Comparison of ENCODE assay signal across 36 cellular contexts in the genomic region with DNA sequence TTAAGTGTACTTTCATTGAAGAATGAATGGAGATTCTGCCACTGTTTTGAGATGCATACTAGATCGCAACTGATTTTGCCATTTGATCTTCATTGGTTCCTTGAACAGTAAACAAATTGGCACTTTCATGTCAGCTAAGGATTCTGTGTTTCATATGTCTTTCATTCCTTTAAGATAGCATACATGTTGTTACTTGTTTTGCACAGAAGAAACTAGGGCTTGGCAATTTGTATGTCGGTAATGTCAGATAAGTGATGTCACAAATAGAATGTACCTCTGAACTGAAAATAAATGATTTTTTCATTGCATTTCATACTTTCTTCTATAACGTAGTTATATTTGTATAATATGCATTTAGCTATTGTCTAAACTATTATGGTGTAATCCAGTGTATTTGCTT.
"Had no signal": no experiment of that assay in that cellular context is flagged by ENCODE, and none has a peak within 500 bp of the region (broad histone marks: within the 10 kb centered on the region; RNA-seq: fewer than 3 reads in every experiment).

No MANE protein-coding gene starts in this region.

- H3K4me3 Mint-ChIP-seq: activated B cell treated with CpG ODN at 0.5 μM for 24 hours; activated CD8-positive, alpha-beta memory T cell treated with anti-CD3 and anti-CD28 coated beads, Interleukin-2, amount 10 ng/mL, durations not matched to agents 7 days and 5 days; activated CD8-positive, alpha-beta T cell treated with anti-CD3 and anti-CD28 coated beads, Interleukin-2, amount 10 ng/mL, durations not matched to agents 7 days and 5 days; activated naive CD4-positive, alpha-beta T cell treated with anti-CD3 and anti-CD28 coated beads for 36 hours; activated naive CD4-positive, alpha-beta T cell treated with anti-CD3 and anti-CD28 coated beads, Interleukin-2, amount 50 U/mL, for 24 hours; activated naive CD8-positive, alpha-beta T cell treated with anti-CD3 and anti-CD28 coated beads for 36 hours; activated naive CD8-positive, alpha-beta T cell treated with anti-CD3 and anti-CD28 coated beads, Interleukin-2, amount 50 U/mL, for 24 hours; activated T-helper 1 cell treated with anti-CD3 and anti-CD28 coated beads, Interleukin-12 subunit alpha, Interleukin-12 subunit beta, Interleukin-2, Interleukin-4 antibody, amounts not matched to agents 30 ng/mL and 10 ng/mL and 1 ng/mL, durations not matched to agents 14 hours and 24 hours and 36 hours; brain; central memory CD8-positive, alpha-beta T cell; dendritic cell treated with granulocyte-macrophage colony-stimulating factor and Interleukin-4, amounts not matched to agents 40 ng/mL and 50 ng/mL, for 4 days; endodermal cell; T-helper 17 cell; T-helper 2 cell treated with Interferon-gamma antibody and Interleukin-4, amounts not matched to agents 5 μg/mL and 100 μg/mL, for 36 hours had no signal

- H3K27me3 ChIP-seq: adrenal gland, breast epithelium, esophagus squamous epithelium had no signal

- H3K9me3 Mint-ChIP-seq: activated B cell treated with CpG ODN at 0.5 μM for 24 hours; activated naive CD4-positive, alpha-beta T cell treated with anti-CD3 and anti-CD28 coated beads for 36 hours; activated naive CD4-positive, alpha-beta T cell treated with anti-CD3 and anti-CD28 coated beads, Interleukin-2, amount 50 U/mL, for 24 hours; activated naive CD8-positive, alpha-beta T cell treated with anti-CD3 and anti-CD28 coated beads for 36 hours; activated naive CD8-positive, alpha-beta T cell treated with anti-CD3 and anti-CD28 coated beads, Interleukin-2, amount 50 U/mL, for 24 hours; activated T-helper 1 cell treated with anti-CD3 and anti-CD28 coated beads, Interleukin-12 subunit alpha, Interleukin-12 subunit beta, Interleukin-2, Interleukin-4 antibody, amounts not matched to agents 30 ng/mL and 10 ng/mL and 1 ng/mL, durations not matched to agents 14 hours and 24 hours and 36 hours; activated T-helper 2 cell treated with anti-CD3 and anti-CD28 coated beads, Interferon-gamma antibody, Interleukin-2, Interleukin-4, amounts not matched to agents 10 μg/mL and 5 μg/mL and 100 μg/mL, durations not matched to agents 14 hours and 24 hours and 36 hours; central memory CD8-positive, alpha-beta T cell; dendritic cell treated with granulocyte-macrophage colony-stimulating factor and Interleukin-4, amounts not matched to agents 40 ng/mL and 50 ng/mL, for 4 days; endodermal cell; T-helper 2 cell treated with Interferon-gamma antibody and Interleukin-4, amounts not matched to agents 5 μg/mL and 100 μg/mL, for 36 hours had no signal

- H3K36me3 Mint-ChIP-seq: activated CD8-positive, alpha-beta memory T cell treated with anti-CD3 and anti-CD28 coated beads, Interleukin-2, amount 10 ng/mL, durations not matched to agents 7 days and 5 days; activated naive CD4-positive, alpha-beta T cell treated with anti-CD3 and anti-CD28 coated beads, Interleukin-2, amount 50 U/mL, for 24 hours; activated naive CD8-positive, alpha-beta T cell treated with anti-CD3 and anti-CD28 coated beads for 36 hours had no signal

- H3K36me3 ChIP-seq: adrenal gland, breast epithelium, esophagus squamous epithelium, WERI-Rb-1 had no signal

- ATAC-seq: activated CD4-positive, CD25-positive, alpha-beta regulatory T cell treated with anti-CD3 and anti-CD28 coated beads, Interleukin-2, amount 50 U/mL, for 24 hours; activated CD8-positive, alpha-beta memory T cell treated with anti-CD3 and anti-CD28 coated beads, Interleukin-2, amount 10 ng/mL, durations not matched to agents 7 days and 5 days; activated CD8-positive, alpha-beta T cell treated with anti-CD3 and anti-CD28 coated beads, Interleukin-2, amount 10 ng/mL, durations not matched to agents 7 days and 5 days; activated naive CD8-positive, alpha-beta T cell treated with anti-CD3 and anti-CD28 coated beads, Interleukin-2, amount 50 U/mL, for 24 hours; T-helper 17 cell had no signal

- H3K27ac Mint-ChIP-seq: activated B cell treated with CpG ODN at 0.5 μM for 24 hours; activated CD8-positive, alpha-beta memory T cell treated with anti-CD3 and anti-CD28 coated beads, Interleukin-2, amount 10 ng/mL, durations not matched to agents 7 days and 5 days; activated CD8-positive, alpha-beta T cell treated with anti-CD3 and anti-CD28 coated beads, Interleukin-2, amount 10 ng/mL, durations not matched to agents 7 days and 5 days; activated naive CD4-positive, alpha-beta T cell treated with anti-CD3 and anti-CD28 coated beads for 36 hours; activated naive CD4-positive, alpha-beta T cell treated with anti-CD3 and anti-CD28 coated beads, Interleukin-2, amount 50 U/mL, for 24 hours; activated naive CD8-positive, alpha-beta T cell treated with anti-CD3 and anti-CD28 coated beads for 36 hours; activated naive CD8-positive, alpha-beta T cell treated with anti-CD3 and anti-CD28 coated beads, Interleukin-2, amount 50 U/mL, for 24 hours; activated T-helper 1 cell treated with anti-CD3 and anti-CD28 coated beads, Interleukin-12 subunit alpha, Interleukin-12 subunit beta, Interleukin-2, Interleukin-4 antibody, amounts not matched to agents 30 ng/mL and 10 ng/mL and 1 ng/mL, durations not matched to agents 14 hours and 24 hours and 36 hours; activated T-helper 2 cell treated with anti-CD3 and anti-CD28 coated beads, Interferon-gamma antibody, Interleukin-2, Interleukin-4, amounts not matched to agents 10 μg/mL and 5 μg/mL and 100 μg/mL, durations not matched to agents 14 hours and 24 hours and 36 hours; brain; dendritic cell treated with granulocyte-macrophage colony-stimulating factor and Interleukin-4, amounts not matched to agents 40 ng/mL and 50 ng/mL, for 4 days; endodermal cell; T-helper 17 cell; T-helper 2 cell treated with Interferon-gamma antibody and Interleukin-4, amounts not matched to agents 5 μg/mL and 100 μg/mL, for 36 hours had no signal

- H3K4me1 ChIP-seq: adrenal gland, breast epithelium had no signal

- FAIRE-seq: frontal cortex had no signal

- H3K4me3 ChIP-seq: adrenal gland, breast epithelium, coronary artery, dorsolateral prefrontal cortex, esophagus squamous epithelium had no signal

- H3K27ac ChIP-seq: adrenal gland, breast epithelium, coronary artery, dorsolateral prefrontal cortex, esophagus squamous epithelium, WERI-Rb-1 had no signal

- H3K9me3 ChIP-seq: adrenal gland, breast epithelium, esophagus squamous epithelium had no signal

- H3K4me1 Mint-ChIP-seq: activated B cell treated with CpG ODN at 0.5 μM for 24 hours; activated CD8-positive, alpha-beta memory T cell treated with anti-CD3 and anti-CD28 coated beads, Interleukin-2, amount 10 ng/mL, durations not matched to agents 7 days and 5 days; activated naive CD4-positive, alpha-beta T cell treated with anti-CD3 and anti-CD28 coated beads, Interleukin-2, amount 50 U/mL, for 24 hours; activated naive CD8-positive, alpha-beta T cell treated with anti-CD3 and anti-CD28 coated beads for 36 hours; activated naive CD8-positive, alpha-beta T cell treated with anti-CD3 and anti-CD28 coated beads, Interleukin-2, amount 50 U/mL, for 24 hours; central memory CD8-positive, alpha-beta T cell; T-helper 17 cell had no signal

- H3K27me3 Mint-ChIP-seq: activated B cell treated with CpG ODN at 0.5 μM for 24 hours; activated CD8-positive, alpha-beta memory T cell treated with anti-CD3 and anti-CD28 coated beads, Interleukin-2, amount 10 ng/mL, durations not matched to agents 7 days and 5 days; activated naive CD4-positive, alpha-beta T cell treated with anti-CD3 and anti-CD28 coated beads, Interleukin-2, amount 50 U/mL, for 24 hours; activated naive CD8-positive, alpha-beta T cell treated with anti-CD3 and anti-CD28 coated beads for 36 hours; activated naive CD8-positive, alpha-beta T cell treated with anti-CD3 and anti-CD28 coated beads, Interleukin-2, amount 50 U/mL, for 24 hours; brain; central memory CD8-positive, alpha-beta T cell; dendritic cell treated with granulocyte-macrophage colony-stimulating factor and Interleukin-4, amounts not matched to agents 40 ng/mL and 50 ng/mL, for 4 days; T-helper 17 cell had no signal

- DNase-seq: activated B cell treated with CpG ODN at 0.5 μM for 24 hours; activated CD4-positive, alpha-beta T cell treated with anti-CD3 and anti-CD28 coated beads for 48 hours; activated CD4-positive, alpha-beta T cell treated with anti-CD3 and anti-CD28 coated beads, Interleukin-2, amount 50 U/mL, for 1 hour; activated CD4-positive, alpha-beta T cell treated with anti-CD3 and anti-CD28 coated beads, Interleukin-2, amount 50 U/mL, for 48 hours; activated CD8-positive, alpha-beta memory T cell treated with anti-CD3 and anti-CD28 coated beads, Interleukin-2, amount 10 ng/mL, durations not matched to agents 7 days and 5 days; activated CD8-positive, alpha-beta memory T cell treated with anti-CD3 and anti-CD28 coated beads, Interleukin-2, amount 50 U/mL, for 4 hours; activated CD8-positive, alpha-beta T cell treated with anti-CD3 and anti-CD28 coated beads, Interleukin-2, amount 10 ng/mL, durations not matched to agents 7 days and 5 days; activated effector memory CD4-positive, alpha-beta T cell treated with anti-CD3 and anti-CD28 coated beads, Interleukin-2, amount 50 U/mL, for 16 hours; activated naive CD4-positive, alpha-beta T cell treated with anti-CD3 and anti-CD28 coated beads for 36 hours; activated naive CD8-positive, alpha-beta T cell treated with anti-CD3 and anti-CD28 coated beads for 36 hours; activated naive CD8-positive, alpha-beta T cell treated with anti-CD3 and anti-CD28 coated beads, Interleukin-2, amount 50 U/mL, for 24 hours; activated T-cell treated with anti-CD3 and anti-CD28 coated beads, Interleukin-2, amount 50 U/mL, for 1 hour; activated T-cell treated with anti-CD3 and anti-CD28 coated beads, Interleukin-2, amount 50 U/mL, for 48 hours; adrenal gland; amygdala; aorta; dorsolateral prefrontal cortex; effector memory CD4-positive, alpha-beta T cell; endodermal cell; esophagus squamous epithelium; head of caudate nucleus; T-helper 1 cell; T-helper 17 cell; T1000; WERI-Rb-1 had no signal
